ENCODE assay signal across 16 cellular contexts in the genomic region with DNA sequence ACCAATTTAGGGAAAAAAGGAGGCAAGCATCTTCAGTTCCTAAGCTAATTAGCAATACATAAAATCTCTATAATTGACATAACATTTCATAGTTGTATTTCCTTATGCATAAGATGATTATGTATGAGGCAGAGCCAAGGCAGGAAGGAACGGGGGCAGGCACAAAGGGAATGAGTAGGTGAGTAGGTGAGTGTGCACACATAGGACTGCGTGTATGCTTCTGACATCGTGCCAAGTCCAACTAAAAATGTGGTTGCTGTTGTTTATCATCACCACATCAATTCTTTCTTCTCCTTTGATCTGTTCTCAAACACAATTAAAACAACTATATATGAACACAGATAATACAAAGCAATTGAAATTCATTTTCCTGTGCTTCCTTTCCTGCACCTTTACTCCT.
DNase-seq lines count a peak whose midpoint lies in the region; ATAC-seq and TF ChIP-seq lines count a peak whose summit lies in the region.
"Had no signal": no experiment of that assay in that cellular context is flagged by ENCODE, and none has a peak within 500 bp of the region (broad histone marks: within the 10 kb centered on the region; RNA-seq: fewer than 3 reads in every experiment).

No MANE protein-coding gene starts in this region.

- H3K4me1 ChIP-seq in breast epithelium, result no peaks in the 10 kb centered on the region
- H3K4me1 ChIP-seq in PC-3 (ENCODE audit: insufficient read depth, low read length), result peaks cover 30% of the 10 kb centered on the region
- H3K4me1 ChIP-seq in hepatocyte (ENCODE audit: insufficient read depth), result no peaks in the 10 kb centered on the region
- H3K4me1 ChIP-seq: HAP-1 had no signal

- no peaks in the 10 kb centered on the region for H3K36me3 ChIP-seq in breast epithelium
- no peaks in the 10 kb centered on the region for H3K36me3 ChIP-seq in PC-3 (ENCODE audit: low read depth, low read length)
- H3K36me3 ChIP-seq in hepatocyte (replicated peaks; ENCODE audit: insufficient read depth, low read depth), result no peaks in the 10 kb centered on the region
- H3K36me3 ChIP-seq: HAP-1 had no signal

- H3K4me1 Mint-ChIP-seq in MCF 10A (ENCODE audit: insufficient read depth, unreplicated experiment), result peaks cover 14% of the 10 kb centered on the region
- H3K4me1 Mint-ChIP-seq: B cell had no signal

- TF ChIP-seq CTCF in MCF 10A (IDR thresholded peaks at IDR 0.05; ENCODE audit: unreplicated experiment), result no peak
- TF ChIP-seq CTCF in breast epithelium (IDR thresholded peaks at IDR 0.05), result no peak
- no peak for TF ChIP-seq CTCF in PC-3 (conservative IDR thresholded peaks at IDR 0.05; ENCODE audit: low read depth, low read length)
- TF ChIP-seq CTCF in epithelial cell of esophagus (IDR thresholded peaks at IDR 0.05; ENCODE audit: insufficient read depth, low read depth, low read length, missing control alignments), result no peak
- TF ChIP-seq CTCF in hepatocyte (IDR thresholded peaks at IDR 0.05; ENCODE audit: poor library complexity), result no peak

- no peak overlapping the region for H3K27ac ChIP-seq in breast epithelium
- H3K27ac ChIP-seq in PC-3 (ENCODE audit: low read length), result no peak overlapping the region
- peak overlapping the region; percentile 11 for H3K27ac ChIP-seq in temporal lobe (ENCODE audit: low read depth, low read length)
- no peak overlapping the region for H3K27ac ChIP-seq in hepatocyte
- H3K27ac ChIP-seq: HL-60 had no signal

- H3K9me2 ChIP-seq in PC-3 (replicated peaks; ENCODE audit: low read length) (no peaks in the 10 kb centered on the region), hepatocyte (replicated peaks; ENCODE audit: insufficient read depth) (no peaks in the 10 kb centered on the region)

- no peaks in the 10 kb centered on the region for H3K9me3 ChIP-seq in breast epithelium
- no peaks in the 10 kb centered on the region for H3K9me3 ChIP-seq in PC-3 (ENCODE audit: low read length)
- no peaks in the 10 kb centered on the region for H3K9me3 ChIP-seq in hepatocyte (ENCODE audit: low read depth)
- H3K9me3 ChIP-seq: HAP-1 had no signal

- H3K9me3 Mint-ChIP-seq in MCF 10A (ENCODE audit: unreplicated experiment), result no peaks in the 10 kb centered on the region
- H3K9me3 Mint-ChIP-seq: CD4-positive, alpha-beta T cell had no signal

- H4K20me1 ChIP-seq in PC-3 (ENCODE audit: low read length) (no peaks in the 10 kb centered on the region), hepatocyte (ENCODE audit: insufficient read depth, poor library complexity, severe bottlenecking) (no peaks in the 10 kb centered on the region)

- WGBS in hepatocyte (ENCODE audit: low lambda C conversion rate, missing lambda C conversion rate), result 90% methylated on average over 3 of the region's 3 CpGs

- H3K27me3 ChIP-seq in breast epithelium, result no peaks in the 10 kb centered on the region
- no peaks in the 10 kb centered on the region for H3K27me3 ChIP-seq in PC-3 (ENCODE audit: low read length)
- no peaks in the 10 kb centered on the region for H3K27me3 ChIP-seq in hepatocyte

- H3F3A ChIP-seq in PC-3 (ENCODE audit: low read length, unreplicated experiment), result no peaks in the 10 kb centered on the region

- BruUV-seq in MCF 10A (replicated peaks; lab: Mats Ljungman, UMichigan) (no TSS peak), PC-3 (replicated peaks; lab: Mats Ljungman, UMichigan) (no TSS peak)

- no peaks in the 10 kb centered on the region for H3K27me3 Mint-ChIP-seq in MCF 10A (ENCODE audit: insufficient read depth, unreplicated experiment)
- H3K27me3 Mint-ChIP-seq: B cell; CD4-positive, alpha-beta T cell had no signal

- CTCF ChIA-PET in MCF 10A (lab: Yijun Ruan, JAX), result no interaction called here
- CTCF ChIA-PET in PC-3 (lab: Charles Lee), result no interaction called here

- no peak for TF ChIP-seq POLR2A in breast epithelium (IDR thresholded peaks at IDR 0.05)

- H3K4me3 Mint-ChIP-seq in MCF 10A (ENCODE audit: unreplicated experiment), result no peak overlapping the region
- H3K4me3 Mint-ChIP-seq: B cell; CD4-positive, alpha-beta T cell had no signal

- DNase-seq in MCF 10A (ENCODE audit: unreplicated experiment), result peak; percentile 14
- no peak for DNase-seq in breast epithelium (ENCODE audit: low spot score in 2 of 2)
- peak; percentile 51 for DNase-seq in PC-3
- peak; percentile 40 for DNase-seq in epithelial cell of esophagus (ENCODE audit: low read depth)
- no peak for DNase-seq in hepatocyte (ENCODE audit: low spot score)
- DNase-seq: C1 segment of cervical spinal cord; Calu3; CD4-positive, alpha-beta T cell; DMS 273 treated with DMSO at 0.1 percent for 48 hours; DMS79 treated with DMSO at 0.1 percent for 48 hours; GDM1 had no signal

- H3K79me2 ChIP-seq in PC-3 (ENCODE audit: low read length) (no peaks in the 10 kb centered on the region), hepatocyte (no peaks in the 10 kb centered on the region)

- no peaks in the 10 kb centered on the region for H3K36me3 Mint-ChIP-seq in MCF 10A (ENCODE audit: insufficient read depth, unreplicated experiment)

- POLR2A ChIA-PET in MCF 10A (lab: Yijun Ruan, JAX), result no interaction called here
- POLR2A ChIA-PET in PC-3 (lab: Charles Lee; ENCODE audit: unreplicated experiment), result no interaction called here

- H3K4me2 ChIP-seq in PC-3 (ENCODE audit: low read length) (no peak overlapping the region), hepatocyte (no peak overlapping the region)

- no peak overlapping the region for H3K27ac Mint-ChIP-seq in MCF 10A (ENCODE audit: low read depth, unreplicated experiment)
- H3K27ac Mint-ChIP-seq: B cell; CD4-positive, alpha-beta T cell had no signal

- no peak for ATAC-seq in PC-3
- ATAC-seq in GM18511 (IDR thresholded peaks at IDR 0.05; ENCODE audit: unreplicated experiment), result no peak

- H3K4me3 ChIP-seq in breast epithelium (no peak overlapping the region), PC-3 (ENCODE audit: low read length) (no peak overlapping the region), epithelial cell of esophagus (ENCODE audit: low read length) (no peak overlapping the region), hepatocyte (no peak overlapping the region)
- H3K4me3 ChIP-seq: HAP-1 had no signal

- intact Hi-C loops in MCF 10A (cut with micrococcal nuclease) (no loop called here), breast epithelium (cut with DNase I; ENCODE audit: low total_unique reads) (no loop called here), PC-3 (cut with micrococcal nuclease) (no loop called here)

- no peak overlapping the region for H3K9ac ChIP-seq in PC-3 (ENCODE audit: low read length)

- no peak overlapping the region for H2AFZ ChIP-seq in PC-3 (ENCODE audit: low read length)
- H2AFZ ChIP-seq in hepatocyte, result no peak overlapping the region

Comparison
In these comparisons a context has a peak if more than half of its experiments do, and no peak if none do; other contexts are left out.
1. DNase-seq: peak in MCF 10A (single experiment), PC-3 (single experiment) and epithelial cell of esophagus (single experiment); none in breast epithelium (0 of 2) and hepatocyte (single experiment).